Comparison of ENCODE assay signal across 8 cellular contexts in the genomic region with DNA sequence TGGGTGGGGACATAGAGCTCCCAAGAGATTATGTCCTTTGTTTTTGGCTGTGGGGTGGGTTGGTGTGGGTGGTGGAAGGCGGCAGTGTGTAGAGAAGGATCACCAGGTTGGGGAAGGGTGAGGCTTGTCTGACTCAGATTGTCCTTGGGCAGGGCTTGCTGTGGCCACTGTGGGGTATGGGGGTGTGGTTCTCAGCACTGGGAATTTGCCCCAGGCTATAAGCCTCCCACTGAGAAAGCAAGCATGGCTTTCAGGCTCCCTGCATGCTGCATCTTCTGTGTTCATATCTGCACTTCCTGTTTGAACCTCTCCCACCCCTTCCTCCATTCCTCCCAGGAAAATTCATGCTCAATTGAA. TPM values are rescaled to one million over a fixed set of nuclear protein-coding genes. Genes with fewer than 3 reads are reported as not detected.
A peak's percentile ranks its signal among the peaks of the same experiment; 100 is the strongest.
DNase-seq lines count a peak whose midpoint lies in the region; ATAC-seq and TF ChIP-seq lines count a peak whose summit lies in the region.

No MANE protein-coding gene starts in this region.

- ATAC-seq in GM21825 (IDR thresholded peaks at IDR 0.05; ENCODE audit: unreplicated experiment) (no peak), GM19452 (IDR thresholded peaks at IDR 0.05; ENCODE audit: unreplicated experiment) (no peak), HG03159 (IDR thresholded peaks at IDR 0.05; ENCODE audit: unreplicated experiment) (no peak)

- H3K27me3 ChIP-seq in dorsolateral prefrontal cortex: no peaks in the 10 kb centered on the region

- intact Hi-C loops in dorsolateral prefrontal cortex (cut with DNase I): no loop called here

- H3K27ac ChIP-seq in dorsolateral prefrontal cortex: peak overlapping the region in 42 of 59 donors; percentile 1 to 83 (median 52)

- TF ChIP-seq CTCF in dorsolateral prefrontal cortex (IDR thresholded peaks at IDR 0.05 in 54 of 56, conservative IDR thresholded peaks at IDR 0.05 in 2 of 56; ENCODE audit: low read depth in 1 of 56, partially characterized antibody in 56 of 56): no peak

- DNase-seq in stimulated activated CD4-positive, alpha-beta T cell treated with anti-CD3 and anti-CD28 coated beads, Interleukin-1b, Interleukin-23, amount 100 ng/mL, for 48 hours: peak; percentile 27
- no peak for DNase-seq in stimulated activated CD4-positive, alpha-beta T cell treated with anti-CD3 and anti-CD28 coated beads, Interleukin-4, amount 100 ng/mL, for 1 hour
- DNase-seq in OCI-M1 (lab: John Stamatoyannopoulos, UW) (peak; percentile 36), dorsolateral prefrontal cortex (no peak), renal cortical epithelial cell (ENCODE audit: low read depth) (peak; percentile 95)

- peak overlapping the region in 1 of 59 donors; percentile 28 for H3K4me3 ChIP-seq in dorsolateral prefrontal cortex

RNA-seq across cellular contexts. Expression of gene DNAJC15, which starts 34.9 kb away (rescaled TPM):
- total RNA-seq in dorsolateral prefrontal cortex (10 to 100 TPM in 118 of 120 experiments, 1 to 10 TPM in 2; 9.4 to 25.7 (median 18.1) TPM), renal cortical epithelial cell (8.2 and 23.7 TPM in 2 replicates)

Comparison
In these comparisons a context has a peak if more than half of its experiments do, and no peak if none do; other contexts are left out.
1. DNase-seq: peak in stimulated activated CD4-positive, alpha-beta T cell treated with anti-CD3 and anti-CD28 coated beads, Interleukin-1b, Interleukin-23, amount 100 ng/mL, for 48 hours (single experiment), OCI-M1 (single experiment) and renal cortical epithelial cell (single experiment); none in stimulated activated CD4-positive, alpha-beta T cell treated with anti-CD3 and anti-CD28 coated beads, Interleukin-4, amount 100 ng/mL, for 1 hour (single experiment) and dorsolateral prefrontal cortex (0 of 10).